In genomic region chr3:194104041-194104751, GRCh38 we compare ENCODE assay signal across 12 cellular contexts. TPM values are rescaled to one million over a fixed set of nuclear protein-coding genes. Genes with fewer than 3 reads are reported as not detected.
DNase-seq lines count a peak whose midpoint lies in the region; ATAC-seq and TF ChIP-seq lines count a peak whose summit lies in the region.
"Had no signal": no experiment of that assay in that cellular context is flagged by ENCODE, and none has a peak within 500 bp of the region (broad histone marks: within the 10 kb centered on the region; RNA-seq: fewer than 3 reads in every experiment).

No MANE protein-coding gene starts in this region.

- peaks cover 60% of the 10 kb centered on the region for H3F3A ChIP-seq in SU-DHL-6 (ENCODE audit: insufficient read depth)

- peak overlapping the region; percentile 77 for H3K9ac ChIP-seq in SU-DHL-6 (ENCODE audit: low read length)

- H3K9me3 ChIP-seq in A673 (ENCODE audit: low read depth, low read length, poor library complexity, severe bottlenecking) (no peaks in the 10 kb centered on the region), SU-DHL-6 (ENCODE audit: insufficient read depth, low read length) (no peaks in the 10 kb centered on the region)

- no TSS peak for BruUV-seq in A673 (replicated peaks; lab: Mats Ljungman, UMichigan)

- DNase-seq in A673 (ENCODE audit: low spot score) (peak; percentile 25), KBM-7 (peak; percentile 65), EL (no peak), HUDEP-2 (lab: John Stamatoyannopoulos, UW; ENCODE audit: unreplicated experiment in 76 of 76) (no peak), COLO668 (lab: John Stamatoyannopoulos, UW; ENCODE audit: unreplicated experiment) (no peak)
- DNase-seq: foreskin fibroblast, mesenchymal stem cell had no signal

- peak overlapping the region; percentile 98 for H3K4me2 ChIP-seq in SU-DHL-6 (ENCODE audit: low read depth, low read length, poor library complexity, severe bottlenecking)

- H3K4me1 ChIP-seq in A673 (ENCODE audit: insufficient read depth, low read length, poor library complexity, severe bottlenecking) = peaks cover 22% of the 10 kb centered on the region

- H3K79me2 ChIP-seq in SU-DHL-6 (ENCODE audit: insufficient read depth, low read length) = 0 out of 2 replicates have a peak, but pooled peaks cover 8% of the 10 kb centered on the region

- H3K36me3 ChIP-seq in A673 (ENCODE audit: insufficient read depth, low read length, poor library complexity, severe bottlenecking) (no peaks in the 10 kb centered on the region), SU-DHL-6 (ENCODE audit: low read length) (no peaks in the 10 kb centered on the region)
- H3K36me3 ChIP-seq: cardiac muscle cell had no signal

- no peaks in the 10 kb centered on the region for H4K20me1 ChIP-seq in SU-DHL-6 (ENCODE audit: low read depth, low read length)

- ATAC-seq in GM18520 (IDR thresholded peaks at IDR 0.05; ENCODE audit: unreplicated experiment) = peak; percentile 18
- ATAC-seq in HG03025 (IDR thresholded peaks at IDR 0.05; ENCODE audit: low FRiP score, unreplicated experiment) = no peak

- H3K27ac ChIP-seq in A673 (ENCODE audit: low read depth, low read length, poor library complexity, severe bottlenecking) (no peak overlapping the region), SU-DHL-6 (ENCODE audit: low read depth, low read length) (peak overlapping the region; percentile 99)
- H3K27ac ChIP-seq: cardiac muscle cell had no signal

- H2AFZ ChIP-seq in SU-DHL-6 (ENCODE audit: low read depth, low read length, severe bottlenecking) = peak overlapping the region; percentile 8

- intact Hi-C loops in A673 (cut with micrococcal nuclease; ENCODE audit: unreplicated experiment) = no loop called here

- in situ Hi-C loops in KBM-7 (cut with MboI; ENCODE audit: low pct_unique_long_range_greater_than_20kb, low sequenced_read_pairs) = no loop called here

- CTCF ChIA-PET in A673 (lab: Charles Lee) = no interaction called here

- H3K9me2 ChIP-seq in SU-DHL-6 (replicated peaks; ENCODE audit: insufficient read depth, low read length) = no peaks in the 10 kb centered on the region

- no peaks in the 10 kb centered on the region for H3K27me3 ChIP-seq in A673 (replicated peaks; ENCODE audit: insufficient read depth, low read depth, low read length, poor library complexity)
- H3K27me3 ChIP-seq in SU-DHL-6 (ENCODE audit: low read length) = no peaks in the 10 kb centered on the region
- H3K27me3 ChIP-seq: cardiac muscle cell had no signal

- TF ChIP-seq CTCF in A673 (conservative IDR thresholded peaks at IDR 0.05; ENCODE audit: low read depth, low read length) (no peak), SU-DHL-6 (IDR thresholded peaks at IDR 0.05; ENCODE audit: insufficient read depth, low read length, poor library complexity, severe bottlenecking) (no peak)

- H3K4me3 ChIP-seq in A673 (ENCODE audit: low read depth, low read length, poor library complexity, severe bottlenecking) (no peak overlapping the region), SU-DHL-6 (ENCODE audit: insufficient read depth, low read length, poor library complexity, severe bottlenecking) (peak overlapping the region; percentile 82)
- H3K4me3 ChIP-seq: cardiac muscle cell had no signal

- POLR2A ChIA-PET in A673 (lab: Charles Lee; ENCODE audit: low non-redundant PET) = no interaction called here

RNA-seq across cellular contexts. Expression of gene HES1, which starts 31.8 kb away (rescaled TPM):
- total RNA-seq in A673 (2021) = 136 and 139 TPM in 2 replicates
- total RNA-seq: CD4-positive, alpha-beta memory T cell had no signal

Comparison
In these comparisons a context has a peak if more than half of its experiments do, and no peak if none do; other contexts are left out.
1. DNase-seq: peak in A673 (single experiment) and KBM-7 (single experiment); none in EL (single experiment), HUDEP-2 (0 of 76) and COLO668 (single experiment).